ENCODE assay signal across 1 cellular context in genomic region chr5:18220631-18221030, GRCh38.
TF ChIP-seq lines count a peak whose summit lies in the region.

No MANE protein-coding gene starts in this region.

TF ChIP-seq in H1, 55 proteins besides CTCF, POLR2A, EP300 and RAD21 (continued from another document):
- TF ChIP-seq CHD7 (IDR thresholded peaks at IDR 0.05; ENCODE audit: insufficient replicate concordance, low read length) (no peak), TCF12 (IDR thresholded peaks at IDR 0.05; ENCODE audit: low read depth, low read length) (no peak), SIN3A (conservative IDR thresholded peaks at IDR 0.05 in 1 of 2, IDR thresholded peaks at IDR 0.05 in 1 of 2; ENCODE audit: low read depth in 1 of 2, low read length in 2 of 2) (no peak), SRF (IDR thresholded peaks at IDR 0.05; ENCODE audit: low read depth, low read length) (no peak), KDM4A (IDR thresholded peaks at IDR 0.05; ENCODE audit: low read depth, low read length, severe bottlenecking) (no peak), CREB1 (IDR thresholded peaks at IDR 0.05) (no peak), BRCA1 (IDR thresholded peaks at IDR 0.05; ENCODE audit: low read depth, low read length) (no peak)
